1 cellular context compared by ENCODE assay signal in genomic region chr11:119332111-119332765, GRCh38.
TF ChIP-seq lines count a peak whose summit lies in the region.

No MANE protein-coding gene starts in this region.

TF ChIP-seq in endothelial cell of umbilical vein, 7 proteins besides CTCF, POLR2A, EP300 and RAD21:
- no peak for TF ChIP-seq MYC (IDR thresholded peaks at IDR 0.05; ENCODE audit: low read depth, low read length)
- no peak for TF ChIP-seq MAX (IDR thresholded peaks at IDR 0.05; ENCODE audit: insufficient read depth, insufficient read length)
- TF ChIP-seq FOS (IDR thresholded peaks at IDR 0.05; ENCODE audit: borderline replicate concordance, insufficient read depth, low read length): no peak
- TF ChIP-seq EZH2 (IDR thresholded peaks at IDR 0.05; ENCODE audit: borderline replicate concordance, low read depth, low read length, severe bottlenecking): no peak
- TF ChIP-seq JUN (IDR thresholded peaks at IDR 0.05; ENCODE audit: borderline replicate concordance, insufficient read depth, insufficient read length, low read depth): no peak
- no peak for TF ChIP-seq GATA2 (IDR thresholded peaks at IDR 0.05; ENCODE audit: insufficient read depth, insufficient read length, low read depth, low read length)
- TF ChIP-seq POLR2AphosphoS5 (IDR thresholded peaks at IDR 0.05; ENCODE audit: insufficient read depth, low read depth, low read length): no peak
TF ChIP-seq in endothelial cell of umbilical vein: peak in this region for 0.
